ENCODE assay signal across 10 cellular contexts in the genomic region with DNA sequence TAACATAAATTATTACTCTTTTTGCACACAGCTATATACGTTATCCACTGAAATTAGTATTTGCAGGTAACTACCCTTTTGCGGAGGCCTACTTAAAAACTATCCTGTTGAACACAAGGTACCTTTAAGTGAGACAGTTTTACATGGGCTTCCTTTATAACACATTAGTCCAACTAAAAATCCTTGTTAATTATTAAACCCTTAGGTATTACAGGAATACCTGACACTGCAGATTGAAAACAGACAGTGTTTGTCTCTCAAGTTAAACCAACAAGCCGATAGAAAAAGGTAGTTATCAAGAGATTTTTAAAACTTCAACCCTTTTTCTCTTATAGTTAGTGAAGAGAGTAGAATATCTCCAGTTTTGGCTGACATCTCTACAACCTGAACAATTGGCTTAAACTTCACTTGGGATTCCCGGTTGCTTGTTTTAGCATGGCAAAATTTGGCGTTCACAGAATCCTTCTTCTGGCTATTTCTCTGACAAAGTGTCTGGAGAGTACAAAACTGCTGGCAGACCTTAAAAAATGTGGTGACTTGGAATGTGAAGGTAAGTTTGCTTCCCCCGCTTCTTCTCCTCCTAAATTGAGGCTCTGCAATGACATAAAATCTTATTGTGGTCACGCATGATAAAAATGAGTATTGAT. TPM values are rescaled to one million over a fixed set of nuclear protein-coding genes. Genes with fewer than 3 reads are reported as not detected.
A peak's percentile ranks its signal among the peaks of the same experiment; 100 is the strongest.
DNase-seq lines count a peak whose midpoint lies in the region; FAIRE-seq and TF ChIP-seq lines count a peak whose summit lies in the region.
"Had no signal": no experiment of that assay in that cellular context is flagged by ENCODE, and none has a peak within 500 bp of the region (broad histone marks: within the 10 kb centered on the region; RNA-seq: fewer than 3 reads in every experiment).

A gene with protein sequence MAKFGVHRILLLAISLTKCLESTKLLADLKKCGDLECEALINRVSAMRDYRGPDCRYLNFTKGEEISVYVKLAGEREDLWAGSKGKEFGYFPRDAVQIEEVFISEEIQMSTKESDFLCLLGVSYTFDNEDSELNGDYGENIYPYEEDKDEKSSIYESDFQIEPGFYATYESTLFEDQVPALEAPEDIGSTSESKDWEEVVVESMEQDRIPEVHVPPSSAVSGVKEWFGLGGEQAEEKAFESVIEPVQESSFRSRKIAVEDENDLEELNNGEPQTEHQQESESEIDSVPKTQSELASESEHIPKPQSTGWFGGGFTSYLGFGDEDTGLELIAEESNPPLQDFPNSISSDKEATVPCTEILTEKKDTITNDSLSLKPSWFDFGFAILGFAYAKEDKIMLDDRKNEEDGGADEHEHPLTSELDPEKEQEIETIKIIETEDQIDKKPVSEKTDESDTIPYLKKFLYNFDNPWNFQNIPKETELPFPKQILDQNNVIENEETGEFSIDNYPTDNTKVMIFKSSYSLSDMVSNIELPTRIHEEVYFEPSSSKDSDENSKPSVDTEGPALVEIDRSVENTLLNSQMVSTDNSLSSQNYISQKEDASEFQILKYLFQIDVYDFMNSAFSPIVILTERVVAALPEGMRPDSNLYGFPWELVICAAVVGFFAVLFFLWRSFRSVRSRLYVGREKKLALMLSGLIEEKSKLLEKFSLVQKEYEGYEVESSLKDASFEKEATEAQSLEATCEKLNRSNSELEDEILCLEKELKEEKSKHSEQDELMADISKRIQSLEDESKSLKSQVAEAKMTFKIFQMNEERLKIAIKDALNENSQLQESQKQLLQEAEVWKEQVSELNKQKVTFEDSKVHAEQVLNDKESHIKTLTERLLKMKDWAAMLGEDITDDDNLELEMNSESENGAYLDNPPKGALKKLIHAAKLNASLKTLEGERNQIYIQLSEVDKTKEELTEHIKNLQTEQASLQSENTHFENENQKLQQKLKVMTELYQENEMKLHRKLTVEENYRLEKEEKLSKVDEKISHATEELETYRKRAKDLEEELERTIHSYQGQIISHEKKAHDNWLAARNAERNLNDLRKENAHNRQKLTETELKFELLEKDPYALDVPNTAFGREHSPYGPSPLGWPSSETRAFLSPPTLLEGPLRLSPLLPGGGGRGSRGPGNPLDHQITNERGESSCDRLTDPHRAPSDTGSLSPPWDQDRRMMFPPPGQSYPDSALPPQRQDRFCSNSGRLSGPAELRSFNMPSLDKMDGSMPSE (N-terminal part only) (plus strand): TSS at position 236 of the 647 bp plus-strand sequence. CDS start 200 bp downstream, at position 436.

- H3K4me1 ChIP-seq in OCI-LY1 (ENCODE audit: insufficient read depth, low read length, severe bottlenecking) (peaks cover 6% of the 10 kb centered on the region), endothelial cell of umbilical vein (ENCODE audit: control insufficient read depth, extremely low read depth, insufficient read depth, low read length) (no peaks in the 10 kb centered on the region), muscle layer of duodenum (ENCODE audit: control insufficient read depth in 1 of 2, insufficient read depth in 2 of 2, low read length in 2 of 2) (peaks cover 0 to 4% of the 10 kb centered on the region in 2 donors)

- H3K9me3 ChIP-seq in OCI-LY1 (ENCODE audit: low read length) (no peaks in the 10 kb centered on the region), endothelial cell of umbilical vein (replicated peaks; ENCODE audit: control insufficient read depth, insufficient read depth, low read length) (no peaks in the 10 kb centered on the region), muscle layer of duodenum (ENCODE audit: control insufficient read depth in 1 of 2, low read length in 2 of 2) (no peaks in the 10 kb centered on the region)

- H3K79me2 ChIP-seq in OCI-LY1 (ENCODE audit: insufficient read depth, low read length): no peaks in the 10 kb centered on the region
- H3K79me2 ChIP-seq in endothelial cell of umbilical vein (ENCODE audit: control insufficient read depth, insufficient read depth, low read length): no peaks in the 10 kb centered on the region

- H3K9me2 ChIP-seq in OCI-LY1 (ENCODE audit: low read depth, low read length): no peaks in the 10 kb centered on the region

- no peaks in the 10 kb centered on the region for H3K9me1 ChIP-seq in endothelial cell of umbilical vein (replicated peaks; ENCODE audit: control insufficient read depth, extremely low read depth, insufficient read depth, low read length)

- no peak for DNase-seq in A172 (ENCODE audit: low spot score)
- no peak for DNase-seq in endothelial cell of umbilical vein (ENCODE audit: low read depth, low spot score)
- DNase-seq in NCI-H345 treated with DMSO at 0.1 percent for 48 hours (lab: John Stamatoyannopoulos, UW; ENCODE audit: unreplicated experiment): no peak
- DNase-seq in GM19240 (ENCODE audit: insufficient read length, low spot score): no peak
- no peak for DNase-seq in NAMALWA (ENCODE audit: low spot score)
- DNase-seq in inferior parietal cortex (ENCODE audit: extremely low spot score): no peak
- DNase-seq: DND-41, head of caudate nucleus had no signal

- H3K27me3 ChIP-seq in OCI-LY1 (ENCODE audit: insufficient read depth, low read length) (no peaks in the 10 kb centered on the region), endothelial cell of umbilical vein (ENCODE audit: control insufficient read depth in 2 of 2, insufficient read depth in 2 of 2, low read length in 2 of 2) (no peaks in the 10 kb centered on the region), muscle layer of duodenum (ENCODE audit: low read depth, low read length) (no peaks in the 10 kb centered on the region)

- no peak for FAIRE-seq in endothelial cell of umbilical vein (lab: Jason Lieb, UNC)

- H3K36me3 ChIP-seq in OCI-LY1 (ENCODE audit: insufficient read depth, low read length) (no peaks in the 10 kb centered on the region), endothelial cell of umbilical vein (ENCODE audit: control insufficient read depth in 2 of 2, extremely low read depth in 1 of 2, insufficient read depth in 2 of 2, low read length in 2 of 2) (no peaks in the 10 kb centered on the region), muscle layer of duodenum (ENCODE audit: control insufficient read depth in 1 of 2, insufficient read depth in 2 of 2, low read length in 2 of 2) (no peaks in the 10 kb centered on the region)

- POLR2A ChIA-PET in endothelial cell of umbilical vein (lab: Charles Lee): no interaction called here

- H4K20me1 ChIP-seq in OCI-LY1 (ENCODE audit: insufficient read depth, low read length): no peaks in the 10 kb centered on the region
- H4K20me1 ChIP-seq in endothelial cell of umbilical vein (replicated peaks; ENCODE audit: control insufficient read depth, extremely low read depth, insufficient read depth, low read length): no peaks in the 10 kb centered on the region

- no peaks in the 10 kb centered on the region for H3F3A ChIP-seq in OCI-LY1 (ENCODE audit: insufficient read depth, low read length)

- no peak within 1 kb of the TSS for H3K4me3 ChIP-seq in OCI-LY1 (ENCODE audit: low read depth, low read length, poor library complexity, severe bottlenecking)
- H3K4me3 ChIP-seq in endothelial cell of umbilical vein (replicated peaks in 1 of 3; ENCODE audit: insufficient read depth in 1 of 3, low read depth in 1 of 3, low read length in 3 of 3): no peak within 1 kb of the TSS
- peak within 1 kb of the TSS in 1 of 2 donors; percentile 8 for H3K4me3 ChIP-seq in muscle layer of duodenum (ENCODE audit: low read depth in 1 of 2, low read length in 2 of 2)

- dilution Hi-C loops in endothelial cell of umbilical vein (cut with MboI; ENCODE audit: extremely low pct_ligation_motif_present, low sequenced_read_pairs): no loop called here

- H3K4me2 ChIP-seq in OCI-LY1 (ENCODE audit: low read length) (no peak within 1 kb of the TSS), endothelial cell of umbilical vein (ENCODE audit: insufficient read depth, low read length) (no peak within 1 kb of the TSS)

- H3K9ac ChIP-seq in OCI-LY1 (ENCODE audit: low read length): no peak within 1 kb of the TSS
- H3K9ac ChIP-seq in endothelial cell of umbilical vein (replicated peaks; ENCODE audit: extremely low read depth, insufficient read depth, low read length): no peak within 1 kb of the TSS

- intact Hi-C loops in endothelial cell of umbilical vein (cut with micrococcal nuclease): no loop called here

- H2AFZ ChIP-seq in OCI-LY1 (ENCODE audit: low read length) (peak within 1 kb of the TSS; percentile 92), endothelial cell of umbilical vein (ENCODE audit: low read depth, low read length) (peak within 1 kb of the TSS; percentile 27)

- CTCF ChIA-PET in endothelial cell of umbilical vein (lab: Charles Lee): interaction anchor here (2.0 kb wide), 1 partner anchor 193 kb away, joined by 6 read pairs; no protein-coding TSS in a partner anchor

- no TSS peak for BruUV-seq in endothelial cell of umbilical vein (replicated peaks; lab: Mats Ljungman, UMichigan)

- H3K27ac ChIP-seq in OCI-LY1 (ENCODE audit: low read depth, low read length, poor library complexity, severe bottlenecking) (no peak within 1 kb of the TSS), endothelial cell of umbilical vein (ENCODE audit: insufficient read depth, low read depth, low read length) (no peak within 1 kb of the TSS), muscle layer of duodenum (ENCODE audit: low read length) (peak within 1 kb of the TSS; percentile 12)

- TF ChIP-seq CTCF in OCI-LY1 (IDR thresholded peaks at IDR 0.05; ENCODE audit: low read length) (no peak), endothelial cell of umbilical vein (IDR thresholded peaks at IDR 0.05; ENCODE audit: extremely low read depth in 1 of 2, insufficient read depth in 1 of 2, low read depth in 1 of 2, low read length in 2 of 2) (no peak)

- no peak for TF ChIP-seq POLR2A in endothelial cell of umbilical vein (IDR thresholded peaks at IDR 0.05; ENCODE audit: low read depth, low read length)

TF ChIP-seq in endothelial cell of umbilical vein, 7 proteins besides CTCF, POLR2A, EP300 and RAD21 (continues in another document):
- TF ChIP-seq POLR2AphosphoS5 (IDR thresholded peaks at IDR 0.05; ENCODE audit: insufficient read depth, low read depth, low read length) (no peak), MYC (IDR thresholded peaks at IDR 0.05; ENCODE audit: low read depth, low read length) (no peak)
- TF ChIP-seq, protein P1, sequence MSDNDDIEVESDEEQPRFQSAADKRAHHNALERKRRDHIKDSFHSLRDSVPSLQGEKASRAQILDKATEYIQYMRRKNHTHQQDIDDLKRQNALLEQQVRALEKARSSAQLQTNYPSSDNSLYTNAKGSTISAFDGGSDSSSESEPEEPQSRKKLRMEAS (IDR thresholded peaks at IDR 0.05; ENCODE audit: insufficient read depth, insufficient read length): no peak

RNA-seq across cellular contexts. Expression of the gene that starts here (rescaled TPM):
- 6.8 and 10.9 TPM in 2 replicates for total RNA-seq in A172 (2014; rRNA removed; shearing (Covaris generic))
- 14.9 and 16.2 TPM in 2 replicates for total RNA-seq in endothelial cell of umbilical vein
- 9.4 and 10.4 TPM in 2 replicates for polyA plus RNA-seq in endothelial cell of umbilical vein
- 9.8 and 10.5 TPM in 2 replicates for polyA plus RNA-seq in endothelial cell of umbilical vein (2011; cell fraction: cytosol; rRNA removed)
- 22.2 and 22.6 TPM in 2 replicates for polyA plus RNA-seq in endothelial cell of umbilical vein (2011; cell fraction: nucleus; rRNA removed)
- 11.4 and 12.4 TPM in 2 replicates for polyA plus RNA-seq in endothelial cell of umbilical vein (2012)
- polyA minus RNA-seq in endothelial cell of umbilical vein: 8.4 and 10.7 TPM in 2 replicates
- polyA minus RNA-seq in endothelial cell of umbilical vein (2011; cell fraction: cytosol; rRNA and poly(A)+ RNA removed): 15.4 TPM
- 14.5 and 19.3 TPM in 2 replicates for polyA minus RNA-seq in endothelial cell of umbilical vein (2011; cell fraction: nucleus; rRNA and poly(A)+ RNA removed)
